ENCODE assay signal across 1 cellular context in the genomic region with DNA sequence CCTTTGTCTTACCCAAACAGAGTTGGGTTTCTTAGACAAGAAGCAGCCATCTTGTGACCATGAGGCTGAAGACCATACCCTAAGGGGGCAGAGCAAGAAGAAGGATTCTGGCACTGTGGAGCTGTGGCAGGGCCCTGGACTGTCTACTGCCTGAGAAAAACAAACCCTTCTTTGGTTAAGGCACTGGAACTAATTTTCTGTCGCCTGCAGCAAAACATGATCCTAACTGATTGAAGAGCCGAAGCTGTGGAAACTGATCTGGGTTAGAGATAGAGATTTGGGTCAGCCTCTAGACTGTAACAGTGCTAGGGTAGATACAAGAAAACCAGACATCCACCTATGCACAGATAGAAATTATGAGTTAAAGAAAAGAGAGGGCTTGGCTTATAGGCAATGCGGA.
TF ChIP-seq lines count a peak whose summit lies in the region.

No MANE protein-coding gene starts in this region.

TF ChIP-seq in SK-N-SH treated with all-trans-retinoic acid at 6 μM for 48 hours, 23 proteins besides CTCF, POLR2A, EP300 and RAD21 (continued from another document):
- no peak for TF ChIP-seq ARNTL (CRISPR knock-in tag; IDR thresholded peaks at IDR 0.05; ENCODE audit: borderline replicate concordance, low read depth)
